Comparison of ENCODE assay signal across 28 cellular contexts in genomic region chrX:130136497-130136896, GRCh38.
"Had no signal": no experiment of that assay in that cellular context is flagged by ENCODE, and none has a peak within 500 bp of the region (broad histone marks: within the 10 kb centered on the region; RNA-seq: fewer than 3 reads in every experiment).

No MANE protein-coding gene starts in this region.

- ATAC-seq: activated CD8-positive, alpha-beta memory T cell treated with anti-CD3 and anti-CD28 coated beads, Interleukin-2, amount 10 ng/mL, durations not matched to agents 7 days and 5 days; activated CD8-positive, alpha-beta T cell treated with anti-CD3 and anti-CD28 coated beads, Interleukin-2, amount 10 ng/mL, durations not matched to agents 7 days and 5 days; activated naive CD4-positive, alpha-beta T cell treated with anti-CD3 and anti-CD28 coated beads, Interleukin-2, amount 50 U/mL, for 72 hours; activated T-cell treated with anti-CD3 and anti-CD28 coated beads, Interleukin-2, amount 50 U/mL, for 4 hours; activated T-helper 17 cell treated with anti-CD3 and anti-CD28 coated beads, Interleukin-2, amount 50 U/mL, for 72 hours; gastroesophageal sphincter; WTC11 had no signal

- H3K36me3 Mint-ChIP-seq: activated naive CD4-positive, alpha-beta T cell treated with anti-CD3 and anti-CD28 coated beads, Interleukin-2, amount 50 U/mL, for 72 hours had no signal

- H3K9me3 Mint-ChIP-seq: activated CD4-positive, alpha-beta memory T cell treated with anti-CD3 and anti-CD28 coated beads for 36 hours; activated naive CD4-positive, alpha-beta T cell treated with anti-CD3 and anti-CD28 coated beads, Interleukin-2, amount 10 ng/mL, durations not matched to agents 7 days and 5 days; activated naive CD4-positive, alpha-beta T cell treated with anti-CD3 and anti-CD28 coated beads, Interleukin-2, amount 50 U/mL, for 72 hours; activated naive CD8-positive, alpha-beta T cell treated with anti-CD3 and anti-CD28 coated beads, Interleukin-2, amount 10 ng/mL, durations not matched to agents 7 days and 5 days; activated T-cell treated with anti-CD3 and anti-CD28 coated beads, Interleukin-2, amount 50 U/mL, for 4 hours; activated T-helper 17 cell treated with anti-CD3 and anti-CD28 coated beads, Interleukin-2, amount 50 U/mL, for 72 hours; WTC11 had no signal

- H3K36me3 ChIP-seq: breast epithelium, colonic mucosa had no signal

- H3K27ac ChIP-seq: ascending aorta, breast epithelium, cardiac muscle cell, colonic mucosa, epithelial cell of prostate, esophagus squamous epithelium, gastroesophageal sphincter, VCaP had no signal

- H3K4me3 Mint-ChIP-seq: activated CD4-positive, alpha-beta memory T cell treated with anti-CD3 and anti-CD28 coated beads for 36 hours; activated CD8-positive, alpha-beta memory T cell treated with anti-CD3 and anti-CD28 coated beads, Interleukin-2, amount 10 ng/mL, durations not matched to agents 7 days and 5 days; activated CD8-positive, alpha-beta T cell treated with anti-CD3 and anti-CD28 coated beads, Interleukin-2, amount 10 ng/mL, durations not matched to agents 7 days and 5 days; activated naive CD4-positive, alpha-beta T cell treated with anti-CD3 and anti-CD28 coated beads, Interleukin-2, amount 10 ng/mL, durations not matched to agents 7 days and 5 days; activated naive CD8-positive, alpha-beta T cell treated with anti-CD3 and anti-CD28 coated beads, Interleukin-2, amount 10 ng/mL, durations not matched to agents 7 days and 5 days; activated T-cell treated with anti-CD3 and anti-CD28 coated beads, Interleukin-2, amount 50 U/mL, for 4 hours; activated T-helper 17 cell treated with anti-CD3 and anti-CD28 coated beads, Interleukin-2, amount 50 U/mL, for 72 hours; brain; WTC11 had no signal

- H3K27me3 ChIP-seq: ascending aorta, cardiac muscle cell, colonic mucosa, esophagus squamous epithelium, gastroesophageal sphincter had no signal

- H3K4me1 ChIP-seq: ascending aorta, breast epithelium, colonic mucosa, esophagus squamous epithelium, gastroesophageal sphincter had no signal

- DNase-seq: activated CD4-positive, alpha-beta memory T cell treated with anti-CD3 and anti-CD28 coated beads for 36 hours; activated CD4-positive, alpha-beta T cell treated with anti-CD3 and anti-CD28 coated beads for 1 hour; activated CD4-positive, alpha-beta T cell treated with anti-CD3 and anti-CD28 coated beads for 48 hours; activated CD8-positive, alpha-beta memory T cell treated with anti-CD3 and anti-CD28 coated beads, Interleukin-2, amount 10 ng/mL, durations not matched to agents 7 days and 5 days; activated CD8-positive, alpha-beta memory T cell treated with anti-CD3 and anti-CD28 coated beads, Interleukin-2, amount 50 U/mL, for 4 hours; activated CD8-positive, alpha-beta T cell treated with anti-CD3 and anti-CD28 coated beads, Interleukin-2, amount 10 ng/mL, durations not matched to agents 7 days and 5 days; activated effector memory CD4-positive, alpha-beta T cell treated with anti-CD3 and anti-CD28 coated beads, Interleukin-2, amount 50 U/mL, for 16 hours; activated naive CD4-positive, alpha-beta T cell; activated naive CD4-positive, alpha-beta T cell treated with anti-CD3 and anti-CD28 coated beads, Interleukin-2, amount 10 ng/mL, durations not matched to agents 7 days and 5 days; activated naive CD8-positive, alpha-beta T cell treated with anti-CD3 and anti-CD28 coated beads, Interleukin-2, amount 10 ng/mL, durations not matched to agents 7 days and 5 days; activated T-cell treated with anti-CD3 and anti-CD28 coated beads, Interleukin-2, amount 50 U/mL, for 4 hours; central memory CD4-positive, alpha-beta T cell; cerebellar nuclear complex; colonic mucosa; effector CD8-positive, alpha-beta T cell; esophagus squamous epithelium; foreskin melanocyte; T-helper 2 cell had no signal

- H3K4me1 Mint-ChIP-seq: activated CD8-positive, alpha-beta memory T cell treated with anti-CD3 and anti-CD28 coated beads, Interleukin-2, amount 10 ng/mL, durations not matched to agents 7 days and 5 days; activated naive CD4-positive, alpha-beta T cell treated with anti-CD3 and anti-CD28 coated beads, Interleukin-2, amount 10 ng/mL, durations not matched to agents 7 days and 5 days; activated naive CD8-positive, alpha-beta T cell treated with anti-CD3 and anti-CD28 coated beads, Interleukin-2, amount 10 ng/mL, durations not matched to agents 7 days and 5 days; activated T-helper 17 cell treated with anti-CD3 and anti-CD28 coated beads, Interleukin-2, amount 50 U/mL, for 72 hours; brain had no signal

- H3K9me3 ChIP-seq: ascending aorta, breast epithelium, colonic mucosa, esophagus squamous epithelium, gastroesophageal sphincter had no signal

- H3K27ac Mint-ChIP-seq: activated CD4-positive, alpha-beta memory T cell treated with anti-CD3 and anti-CD28 coated beads for 36 hours; activated CD8-positive, alpha-beta memory T cell treated with anti-CD3 and anti-CD28 coated beads, Interleukin-2, amount 10 ng/mL, durations not matched to agents 7 days and 5 days; activated CD8-positive, alpha-beta T cell treated with anti-CD3 and anti-CD28 coated beads, Interleukin-2, amount 10 ng/mL, durations not matched to agents 7 days and 5 days; activated naive CD4-positive, alpha-beta T cell treated with anti-CD3 and anti-CD28 coated beads, Interleukin-2, amount 10 ng/mL, durations not matched to agents 7 days and 5 days; activated naive CD4-positive, alpha-beta T cell treated with anti-CD3 and anti-CD28 coated beads, Interleukin-2, amount 50 U/mL, for 72 hours; activated naive CD8-positive, alpha-beta T cell treated with anti-CD3 and anti-CD28 coated beads, Interleukin-2, amount 10 ng/mL, durations not matched to agents 7 days and 5 days; activated T-helper 17 cell treated with anti-CD3 and anti-CD28 coated beads, Interleukin-2, amount 50 U/mL, for 72 hours; brain; WTC11 had no signal

- H3K4me3 ChIP-seq: ascending aorta, breast epithelium, cardiac muscle cell, colonic mucosa, esophagus squamous epithelium, gastroesophageal sphincter had no signal

- H3K27me3 Mint-ChIP-seq: activated CD4-positive, alpha-beta memory T cell treated with anti-CD3 and anti-CD28 coated beads for 36 hours; activated CD8-positive, alpha-beta memory T cell treated with anti-CD3 and anti-CD28 coated beads, Interleukin-2, amount 10 ng/mL, durations not matched to agents 7 days and 5 days; activated naive CD4-positive, alpha-beta T cell treated with anti-CD3 and anti-CD28 coated beads, Interleukin-2, amount 10 ng/mL, durations not matched to agents 7 days and 5 days; activated naive CD8-positive, alpha-beta T cell treated with anti-CD3 and anti-CD28 coated beads, Interleukin-2, amount 10 ng/mL, durations not matched to agents 7 days and 5 days; activated T-helper 17 cell treated with anti-CD3 and anti-CD28 coated beads, Interleukin-2, amount 50 U/mL, for 72 hours had no signal
